In the genomic region with DNA sequence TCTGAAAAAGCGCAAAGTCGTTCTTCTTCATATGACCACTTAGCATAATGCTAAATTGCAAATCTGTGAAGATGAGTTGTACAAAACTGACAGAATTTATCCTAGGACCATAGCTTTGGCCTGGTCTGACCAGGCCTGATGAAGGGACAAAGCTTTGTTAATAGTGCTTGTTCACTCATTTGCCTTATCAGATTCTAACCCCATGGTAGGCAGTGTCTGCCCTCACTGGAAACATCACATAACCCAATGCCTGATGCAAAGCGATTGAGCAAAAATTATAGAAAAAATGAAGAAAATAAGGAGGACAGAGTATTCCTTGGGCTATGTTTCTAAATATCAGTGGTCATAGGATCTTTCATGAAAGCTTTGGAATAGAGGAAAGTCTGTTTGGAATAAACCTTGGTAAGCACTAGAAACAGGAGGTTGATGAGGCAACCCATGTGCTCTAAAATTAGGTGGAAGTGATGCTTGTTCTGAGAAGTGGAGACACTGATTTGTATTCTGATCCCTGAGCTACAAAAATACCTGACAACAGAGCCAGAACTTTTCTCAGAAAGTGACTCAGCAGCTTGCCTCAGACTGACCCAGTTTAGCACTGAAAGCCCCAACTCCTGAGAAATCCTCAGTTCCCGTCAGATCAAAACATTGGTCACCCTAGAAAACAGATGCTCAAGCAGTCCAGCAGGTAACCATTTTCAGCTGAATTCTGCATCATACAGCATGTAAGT, we compare ENCODE assay signal across 16 cellular contexts.
DNase-seq lines count a peak whose midpoint lies in the region; ATAC-seq and TF ChIP-seq lines count a peak whose summit lies in the region.
"Had no signal": no experiment of that assay in that cellular context is flagged by ENCODE, and none has a peak within 500 bp of the region (broad histone marks: within the 10 kb centered on the region; RNA-seq: fewer than 3 reads in every experiment).

No MANE protein-coding gene starts in this region.

- H3K27me3 ChIP-seq in lower lobe of right lung (ENCODE audit: low read depth), result no peaks in the 10 kb centered on the region
- H3K27me3 ChIP-seq: cardiac muscle cell had no signal

- intact Hi-C loops in left ventricle myocardium superior (cut with micrococcal nuclease) (no loop called here), cardiac septum (cut with DNase I) (no loop called here), lower lobe of right lung (cut with DNase I) (no loop called here)

- H3K36me3 ChIP-seq in lower lobe of right lung, result no peaks in the 10 kb centered on the region
- H3K36me3 ChIP-seq: cardiac muscle cell had no signal

- no peaks in the 10 kb centered on the region for H3K9me3 ChIP-seq in lower lobe of right lung
- H3K9me3 ChIP-seq: Caco-2 had no signal

- peak overlapping the region; percentile 26 to 73 for H3K27ac ChIP-seq in coronary artery
- H3K27ac ChIP-seq in lower lobe of right lung, result no peak overlapping the region
- H3K27ac ChIP-seq: cardiac muscle cell had no signal

- no peaks in the 10 kb centered on the region for H3K4me1 ChIP-seq in lower lobe of right lung

- H3K4me3 ChIP-seq in coronary artery, result no peak overlapping the region
- H3K4me3 ChIP-seq in lower lobe of right lung, result no peak overlapping the region
- H3K4me3 ChIP-seq: cardiac muscle cell had no signal

- ATAC-seq in left ventricle myocardium superior (peak; percentile 60), lower lobe of right lung (no peak), HG02678 (IDR thresholded peaks at IDR 0.05; ENCODE audit: unreplicated experiment) (no peak)
- ATAC-seq: left lobe of liver; naive thymus-derived CD8-positive, alpha-beta T cell had no signal

- DNase-seq in left ventricle myocardium superior (no peak), cardiac septum (ENCODE audit: low spot score) (no peak), coronary artery (ENCODE audit: low spot score) (no peak), myocyte (ENCODE audit: low read depth) (peak; percentile 41), lower lobe of right lung (no peak), DMS79 (lab: John Stamatoyannopoulos, UW) (no peak), NCI-H69 (lab: John Stamatoyannopoulos, UW) (no peak)
- DNase-seq: activated gamma-delta T cell; Caco-2; GF-D8; naive thymus-derived CD8-positive, alpha-beta T cell; stimulated activated CD4-positive, alpha-beta T cell treated with anti-CD3 and anti-CD28 coated beads, Interleukin-2, amount 100 ng/mL, for 24 hours; stimulated activated CD8-positive, alpha-beta memory T cell treated with anti-CD3 and anti-CD28 coated beads, Interleukin-4, amount 100 ng/mL, for 48 hours had no signal

- TF ChIP-seq CTCF in coronary artery (IDR thresholded peaks at IDR 0.05) (no peak), lower lobe of right lung (IDR thresholded peaks at IDR 0.05) (no peak)
